7 cellular contexts compared by ENCODE assay signal in genomic region chr17:79519152-79519523, GRCh38.
"Had no signal": no experiment of that assay in that cellular context is flagged by ENCODE, and none has a peak within 500 bp of the region (broad histone marks: within the 10 kb centered on the region; RNA-seq: fewer than 3 reads in every experiment).

No MANE protein-coding gene starts in this region.

- H3K4me2 ChIP-seq: GM23338 had no signal

- H2AFZ ChIP-seq: GM23338 had no signal

- ATAC-seq: GM23338, HCT116, K562 had no signal

- H3K9me3 Mint-ChIP-seq: GM23338, H9 had no signal

- H3K4me3 ChIP-seq: GM23338, K562 had no signal

- H3K4me3 Mint-ChIP-seq: GM23338, H9, HFFc6 had no signal

- H3K27ac Mint-ChIP-seq: GM23338, HFFc6 had no signal

- DNase-seq: H9, HFFc6, IMR-90, KG1 had no signal
